In the genomic region with DNA sequence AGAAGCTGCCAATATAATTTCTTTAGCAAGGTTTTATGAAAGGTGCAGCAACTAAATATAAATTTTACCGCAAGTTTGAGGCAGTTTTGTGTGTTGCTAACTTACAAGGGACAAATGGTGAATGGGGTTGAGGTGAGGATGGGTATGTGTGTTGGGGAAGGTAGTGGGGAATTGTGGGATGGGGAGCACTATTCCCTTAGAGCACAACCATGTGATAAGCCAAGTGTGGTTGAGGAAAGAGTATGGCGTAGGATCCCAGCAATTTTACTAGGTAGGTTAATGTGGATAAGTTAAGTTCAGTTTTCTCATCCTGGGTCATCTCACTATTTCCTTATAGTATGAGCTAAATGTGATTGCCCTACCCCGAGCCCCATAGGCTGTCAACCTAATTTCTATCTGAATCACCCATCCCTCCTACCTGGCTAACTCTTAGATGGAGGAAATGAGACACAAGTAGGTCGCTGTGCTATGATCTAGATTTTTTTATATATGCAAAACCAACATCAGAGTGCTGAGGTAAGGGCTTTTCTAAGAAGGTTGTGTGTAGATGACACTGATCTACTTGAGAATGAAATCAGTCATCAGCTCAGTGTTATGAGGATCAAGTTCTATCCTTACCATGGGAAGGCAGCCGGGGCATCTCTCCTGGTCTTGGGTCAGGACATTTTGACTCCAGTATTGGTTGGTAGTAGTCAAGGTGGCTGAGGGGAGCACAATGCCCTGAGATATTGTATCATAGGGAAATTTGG, we compare ENCODE assay signal across 15 cellular contexts. TPM values are rescaled to one million over a fixed set of nuclear protein-coding genes. Genes with fewer than 3 reads are reported as not detected.
DNase-seq lines count a peak whose midpoint lies in the region; ATAC-seq and TF ChIP-seq lines count a peak whose summit lies in the region.
"Had no signal": no experiment of that assay in that cellular context is flagged by ENCODE, and none has a peak within 500 bp of the region (broad histone marks: within the 10 kb centered on the region; RNA-seq: fewer than 3 reads in every experiment).

No MANE protein-coding gene starts in this region.

- no peak for TF ChIP-seq CTCF in GM12865 (IDR thresholded peaks at IDR 0.05; ENCODE audit: insufficient read depth, low read depth, low read length, missing control alignments)
- no peak for TF ChIP-seq CTCF in body of pancreas (IDR thresholded peaks at IDR 0.05)

- intact Hi-C loops in body of pancreas (cut with DNase I): no loop called here

- H3K9me3 Mint-ChIP-seq in T-helper 2 cell treated with Interferon-gamma antibody and Interleukin-4, amounts not matched to agents 5 μg/mL and 100 μg/mL, for 36 hours: peaks cover 7% of the 10 kb centered on the region
- H3K9me3 Mint-ChIP-seq: immature natural killer cell had no signal

- peak overlapping the region; percentile 95 for H3K4me2 ChIP-seq in BLaER1

- 86 to 88% methylated on average over 5 of the region's 5 CpGs for WGBS in body of pancreas, 2 donors

- H3K4me1 Mint-ChIP-seq in T-helper 2 cell treated with Interferon-gamma antibody and Interleukin-4, amounts not matched to agents 5 μg/mL and 100 μg/mL, for 36 hours (ENCODE audit: low read depth): peaks cover 87% of the 10 kb centered on the region

- H3K9me3 ChIP-seq in BLaER1 (peaks cover 16% of the 10 kb centered on the region; the same call in 1 of the 2 replicates), body of pancreas (no peaks in the 10 kb centered on the region)
- H3K9me3 ChIP-seq in effector memory CD4-positive, alpha-beta T cell (ENCODE audit: control insufficient read depth, low read length): no peaks in the 10 kb centered on the region

- peak overlapping the region; percentile 44 for H3K4me3 ChIP-seq in BLaER1
- no peak overlapping the region for H3K4me3 ChIP-seq in GM12865 (ENCODE audit: low read depth, low read length)
- no peak overlapping the region for H3K4me3 ChIP-seq in effector memory CD4-positive, alpha-beta T cell (ENCODE audit: insufficient read depth, low read depth, low read length, poor library complexity, severe bottlenecking)
- no peak overlapping the region for H3K4me3 ChIP-seq in body of pancreas

- H3K9ac ChIP-seq in BLaER1: peak overlapping the region; percentile 81

- no peak for TF ChIP-seq POLR2A in body of pancreas (IDR thresholded peaks at IDR 0.05)

- H3K4me1 ChIP-seq in BLaER1 (peaks cover 92% of the 10 kb centered on the region), body of pancreas (no peaks in the 10 kb centered on the region)
- H3K4me1 ChIP-seq in effector memory CD4-positive, alpha-beta T cell (ENCODE audit: control insufficient read depth, insufficient read depth, low read length, poor library complexity, severe bottlenecking): peaks cover 55% of the 10 kb centered on the region

- peaks cover 89% of the 10 kb centered on the region for H3K36me3 Mint-ChIP-seq in T-helper 2 cell treated with Interferon-gamma antibody and Interleukin-4, amounts not matched to agents 5 μg/mL and 100 μg/mL, for 36 hours (ENCODE audit: low read depth)

- H3K27me3 Mint-ChIP-seq in T-helper 2 cell treated with Interferon-gamma antibody and Interleukin-4, amounts not matched to agents 5 μg/mL and 100 μg/mL, for 36 hours (ENCODE audit: low read depth): no peaks in the 10 kb centered on the region

- H3K27me3 ChIP-seq in BLaER1: no peaks in the 10 kb centered on the region
- no peaks in the 10 kb centered on the region for H3K27me3 ChIP-seq in effector memory CD4-positive, alpha-beta T cell (replicated peaks; ENCODE audit: control insufficient read depth, insufficient read depth, low read length, poor library complexity, severe bottlenecking)
- H3K27me3 ChIP-seq in body of pancreas: no peaks in the 10 kb centered on the region

- peaks cover 72% of the 10 kb centered on the region for H3K36me3 ChIP-seq in BLaER1
- peaks cover 33% of the 10 kb centered on the region for H3K36me3 ChIP-seq in effector memory CD4-positive, alpha-beta T cell (ENCODE audit: control insufficient read depth, insufficient read depth, low read length)
- H3K36me3 ChIP-seq in body of pancreas (replicated peaks in 1 of 2; ENCODE audit: insufficient read depth in 1 of 2, low read depth in 2 of 2): no peaks in the 10 kb centered on the region

- H3K4me3 Mint-ChIP-seq in T-helper 2 cell treated with Interferon-gamma antibody and Interleukin-4, amounts not matched to agents 5 μg/mL and 100 μg/mL, for 36 hours: peak overlapping the region; percentile 87
- H3K4me3 Mint-ChIP-seq: immature natural killer cell had no signal

- H3K27ac Mint-ChIP-seq in T-helper 2 cell treated with Interferon-gamma antibody and Interleukin-4, amounts not matched to agents 5 μg/mL and 100 μg/mL, for 36 hours: peak overlapping the region; percentile 99
- H3K27ac Mint-ChIP-seq: immature natural killer cell had no signal

- DNase-seq in GM12865 (ENCODE audit: low read depth) (peak; percentile 69), DMS53 treated with DMSO at 0.1 percent for 48 hours (lab: John Stamatoyannopoulos, UW; ENCODE audit: unreplicated experiment) (no peak), body of pancreas (no peak), NOMO-1 treated with DMSO at 0.1 percent for 48 hours (lab: John Stamatoyannopoulos, UW; ENCODE audit: unreplicated experiment) (no peak)
- DNase-seq in T-helper 2 cell treated with Interferon-gamma antibody and Interleukin-4, amounts not matched to agents 5 μg/mL and 100 μg/mL, for 36 hours (ENCODE audit: low spot score): peak; percentile 70
- no peak for DNase-seq in effector memory CD4-positive, alpha-beta T cell
- DNase-seq: cortex of kidney, GDM1, immature natural killer cell, midbrain, NCI-H187, posterior cingulate gyrus had no signal

- no peak for ATAC-seq in GM18861 (IDR thresholded peaks at IDR 0.05; ENCODE audit: unreplicated experiment)
- ATAC-seq in body of pancreas: no peak
- ATAC-seq: Right ventricle myocardium inferior had no signal

- no peaks in the 10 kb centered on the region for H4K20me1 ChIP-seq in BLaER1

- H3K27ac ChIP-seq in BLaER1: peak overlapping the region; percentile 95
- H3K27ac ChIP-seq in effector memory CD4-positive, alpha-beta T cell (ENCODE audit: insufficient read depth, low read length, poor library complexity, severe bottlenecking): peak overlapping the region; percentile 51
- no peak overlapping the region for H3K27ac ChIP-seq in body of pancreas

RNA-seq across cellular contexts. Expression of gene SLAMF1, which starts 23.8 kb away (rescaled TPM):
- not detected for total RNA-seq in body of pancreas

RNA-seq across cellular contexts. Expression of gene CD84, which starts 43.8 kb away (rescaled TPM):
- total RNA-seq in body of pancreas: 1 to 10 TPM; 3.0 to 7.0 TPM

Comparison
In these comparisons a context has a peak if more than half of its experiments do, and no peak if none do; other contexts are left out.
1. H3K27ac ChIP-seq: peak in BLaER1 (single experiment) and effector memory CD4-positive, alpha-beta T cell (single experiment); none in body of pancreas (0 of 4).
2. DNase-seq: peak in GM12865 (single experiment) and T-helper 2 cell treated with Interferon-gamma antibody and Interleukin-4, amounts not matched to agents 5 μg/mL and 100 μg/mL, for 36 hours (single experiment); none in effector memory CD4-positive, alpha-beta T cell (0 of 3), DMS53 treated with DMSO at 0.1 percent for 48 hours (single experiment), body of pancreas (0 of 4) and NOMO-1 treated with DMSO at 0.1 percent for 48 hours (single experiment).